In genomic region chr7:151251328-151251925, GRCh38 we compare ENCODE assay signal across 9 cellular contexts. TPM values are rescaled to one million over a fixed set of nuclear protein-coding genes. Genes with fewer than 3 reads are reported as not detected.
A peak's percentile ranks its signal among the peaks of the same experiment; 100 is the strongest.
DNase-seq lines count a peak whose midpoint lies in the region; ATAC-seq and TF ChIP-seq lines count a peak whose summit lies in the region.
"Had no signal": no experiment of that assay in that cellular context is flagged by ENCODE, and none has a peak within 500 bp of the region (broad histone marks: within the 10 kb centered on the region; RNA-seq: fewer than 3 reads in every experiment).

No MANE protein-coding gene starts in this region.

- H3K27me3 ChIP-seq in breast epithelium = no peaks in the 10 kb centered on the region

- no peak for TF ChIP-seq POLR2A in breast epithelium (IDR thresholded peaks at IDR 0.05)

- intact Hi-C loops in breast epithelium (cut with DNase I; ENCODE audit: low total_unique reads) = no loop called here

- H3K4me1 Mint-ChIP-seq in stimulated activated naive CD8-positive, alpha-beta T cell treated with anti-CD3 and anti-CD28 coated beads, Interleukin-15, amount 100 ng/mL, for 72 hours = peaks cover 55% of the 10 kb centered on the region

- no peaks in the 10 kb centered on the region for H3K36me3 ChIP-seq in breast epithelium

- H3K9me3 ChIP-seq in breast epithelium = no peaks in the 10 kb centered on the region

- peak overlapping the region; percentile 63 to 94 for H3K27ac ChIP-seq in breast epithelium
- H3K27ac ChIP-seq: SK-N-MC had no signal

- H3K9me3 Mint-ChIP-seq in stimulated activated naive CD8-positive, alpha-beta T cell treated with anti-CD3 and anti-CD28 coated beads, Interleukin-15, amount 100 ng/mL, for 72 hours = no peaks in the 10 kb centered on the region

- H3K27me3 Mint-ChIP-seq in stimulated activated naive CD8-positive, alpha-beta T cell treated with anti-CD3 and anti-CD28 coated beads, Interleukin-15, amount 100 ng/mL, for 72 hours = peaks cover 59% of the 10 kb centered on the region

- DNase-seq in EH (ENCODE audit: low read depth) = peak; percentile 66
- DNase-seq in NCI-H2171 (lab: John Stamatoyannopoulos, UW) = peak; percentile 68
- DNase-seq in breast epithelium (ENCODE audit: low spot score in 2 of 2) = no peak
- peak; percentile 60 for DNase-seq in kidney tubule cell (ENCODE audit: low spot score)
- peak in 1 of 2 donors; percentile 37 for DNase-seq in stimulated activated naive CD8-positive, alpha-beta T cell treated with anti-CD3 and anti-CD28 coated beads, Interleukin-15, amount 100 ng/mL, for 72 hours
- no peak for DNase-seq in stimulated activated CD4-positive, alpha-beta T cell treated with anti-CD3 and anti-CD28 coated beads, Interleukin-4, amount 100 ng/mL, for 24 hours

- H3K27ac Mint-ChIP-seq in stimulated activated naive CD8-positive, alpha-beta T cell treated with anti-CD3 and anti-CD28 coated beads, Interleukin-15, amount 100 ng/mL, for 72 hours = no peak overlapping the region

- peak overlapping the region; percentile 61 to 84 (median 66) for H3K4me3 ChIP-seq in breast epithelium
- H3K4me3 ChIP-seq: SK-N-MC had no signal

- TF ChIP-seq CTCF in breast epithelium (IDR thresholded peaks at IDR 0.05) = peak in 1 of 3 donors; percentile 8

- peak; percentile 49 for ATAC-seq in stimulated activated naive CD8-positive, alpha-beta T cell treated with anti-CD3 and anti-CD28 coated beads, Interleukin-15, amount 100 ng/mL, for 72 hours
- ATAC-seq in GM21576 (IDR thresholded peaks at IDR 0.05; ENCODE audit: unreplicated experiment) = no peak
- no peak for ATAC-seq in GM18867 (IDR thresholded peaks at IDR 0.05; ENCODE audit: unreplicated experiment)

- peak overlapping the region; percentile 44 to 74 for H3K4me3 Mint-ChIP-seq in stimulated activated naive CD8-positive, alpha-beta T cell treated with anti-CD3 and anti-CD28 coated beads, Interleukin-15, amount 100 ng/mL, for 72 hours

- H3K4me1 ChIP-seq in breast epithelium = peaks cover 0 to 7% of the 10 kb centered on the region in 2 donors

RNA-seq across cellular contexts. Expression of gene SMARCD3, which starts 2.9 kb away (rescaled TPM):
- total RNA-seq in breast epithelium = 10 to 100 TPM; 21.3 to 69.5 (median 43.5) TPM

RNA-seq across cellular contexts. Expression of gene CHPF2, which starts 19.1 kb away (rescaled TPM):
- 10 to 100 TPM; 24.5 to 40.6 (median 38.3) TPM for total RNA-seq in breast epithelium

RNA-seq across cellular contexts. Expression of gene ABCF2, which starts 24.4 kb away (rescaled TPM):
- 10 to 100 TPM; 35.6 to 58.7 (median 42.2) TPM for total RNA-seq in breast epithelium

RNA-seq across cellular contexts. Expression of gene H2BK1, which starts 41.1 kb away (rescaled TPM):
- not detected for total RNA-seq in breast epithelium

Comparison
In these comparisons a context has a peak if more than half of its experiments do, and no peak if none do; other contexts are left out.
1. DNase-seq: peak in EH (single experiment), NCI-H2171 (single experiment) and kidney tubule cell (single experiment); none in breast epithelium (0 of 2) and stimulated activated CD4-positive, alpha-beta T cell treated with anti-CD3 and anti-CD28 coated beads, Interleukin-4, amount 100 ng/mL, for 24 hours (single experiment).